In genomic region chr13:32746474-32746873, GRCh38 we compare ENCODE assay signal across 28 cellular contexts.
DNase-seq lines count a peak whose midpoint lies in the region; ATAC-seq, FAIRE-seq and TF ChIP-seq lines count a peak whose summit lies in the region.
"Had no signal": no experiment of that assay in that cellular context is flagged by ENCODE, and none has a peak within 500 bp of the region (broad histone marks: within the 10 kb centered on the region; RNA-seq: fewer than 3 reads in every experiment).

No MANE protein-coding gene starts in this region.

- H3K4me3 Mint-ChIP-seq in progenitor cell of endocrine pancreas (ENCODE audit: low read depth): no peak overlapping the region
- H3K4me3 Mint-ChIP-seq: activated T-cell treated with anti-CD3 and anti-CD28 coated beads, Interleukin-2, amount 50 U/mL, for 24 hours had no signal

- no peaks in the 10 kb centered on the region for H3K27me3 Mint-ChIP-seq in progenitor cell of endocrine pancreas
- H3K27me3 Mint-ChIP-seq: activated T-cell treated with anti-CD3 and anti-CD28 coated beads, Interleukin-2, amount 50 U/mL, for 24 hours had no signal

- H3K9me3 Mint-ChIP-seq in progenitor cell of endocrine pancreas (ENCODE audit: low read depth): no peaks in the 10 kb centered on the region
- H3K9me3 Mint-ChIP-seq: activated T-cell treated with anti-CD3 and anti-CD28 coated beads, Interleukin-2, amount 50 U/mL, for 24 hours had no signal

- in situ Hi-C loops in astrocyte of the cerebellum (cut with HindIII; ENCODE audit: low sequenced_read_pairs): loop anchor here (5.0 kb wide), 1 partner anchor 76 kb away; no protein-coding TSS in a partner anchor

- no peak overlapping the region for H3K4me3 ChIP-seq in astrocyte of the cerebellum (ENCODE audit: low read depth, low read length)
- H3K4me3 ChIP-seq in fibroblast of villous mesenchyme (ENCODE audit: low read depth, low read length): no peak overlapping the region
- H3K4me3 ChIP-seq in WERI-Rb-1 (ENCODE audit: low read depth, low read length): no peak overlapping the region
- H3K4me3 ChIP-seq: adrenal gland, ovary, upper lobe of right lung had no signal

- H3K36me3 ChIP-seq in WERI-Rb-1: peaks cover 14% of the 10 kb centered on the region
- H3K36me3 ChIP-seq: ovary had no signal

- no peak for TF ChIP-seq POLR2A in GM12892 (IDR thresholded peaks at IDR 0.05; ENCODE audit: low read depth, low read length)

- FAIRE-seq in GM12892 (lab: Jason Lieb, UNC): peak; percentile 40
- FAIRE-seq: HTR-8/SVneo, TTC549 had no signal

- H3K36me3 Mint-ChIP-seq in progenitor cell of endocrine pancreas (ENCODE audit: insufficient read depth): peaks cover 13% of the 10 kb centered on the region

- H3K9me3 ChIP-seq in WERI-Rb-1 (ENCODE audit: severe bottlenecking): no peaks in the 10 kb centered on the region
- H3K9me3 ChIP-seq: adrenal gland, ovary, upper lobe of right lung had no signal

- H3K27ac ChIP-seq in WERI-Rb-1: no peak overlapping the region
- H3K27ac ChIP-seq: adrenal gland, ovary, upper lobe of right lung had no signal

- TF ChIP-seq CTCF in astrocyte of the cerebellum (IDR thresholded peaks at IDR 0.05; ENCODE audit: low read depth, low read length, missing control alignments): no peak
- TF ChIP-seq CTCF in fibroblast of villous mesenchyme (IDR thresholded peaks at IDR 0.05; ENCODE audit: insufficient read depth, low read depth, low read length): no peak
- TF ChIP-seq CTCF in progenitor cell of endocrine pancreas (IDR thresholded peaks at IDR 0.05; ENCODE audit: unreplicated experiment): no peak
- no peak for TF ChIP-seq CTCF in WERI-Rb-1 (IDR thresholded peaks at IDR 0.05; ENCODE audit: low read depth, low read length)

- H3K4me1 Mint-ChIP-seq in progenitor cell of endocrine pancreas (ENCODE audit: low read depth): no peaks in the 10 kb centered on the region

- ATAC-seq in GM21360 (IDR thresholded peaks at IDR 0.05; ENCODE audit: unreplicated experiment) (no peak), GM18907 (IDR thresholded peaks at IDR 0.05; ENCODE audit: unreplicated experiment) (no peak)
- ATAC-seq: right cardiac atrium, Right ventricle myocardium inferior, upper lobe of right lung had no signal

- no peaks in the 10 kb centered on the region for H3K27me3 ChIP-seq in WERI-Rb-1 (ENCODE audit: insufficient read depth, low read depth, severe bottlenecking)
- H3K27me3 ChIP-seq: adrenal gland, ovary, upper lobe of right lung had no signal

- H3K27ac Mint-ChIP-seq in progenitor cell of endocrine pancreas: peak overlapping the region; percentile 49
- H3K27ac Mint-ChIP-seq: activated T-cell treated with anti-CD3 and anti-CD28 coated beads, Interleukin-2, amount 50 U/mL, for 24 hours had no signal

- no peak for DNase-seq in GM12892 (ENCODE audit: insufficient read length)
- DNase-seq in astrocyte of the cerebellum (ENCODE audit: low read depth): peak; percentile 37
- DNase-seq in fibroblast of villous mesenchyme (ENCODE audit: low read depth): peak; percentile 79
- DNase-seq in progenitor cell of endocrine pancreas (ENCODE audit: low spot score, unreplicated experiment): no peak
- DNase-seq in WERI-Rb-1: no peak
- DNase-seq in dedifferentiated amniotic fluid mesenchymal stem cell (ENCODE audit: extremely low spot score): no peak
- DNase-seq: ACHN; activated CD8-positive, alpha-beta memory T cell treated with anti-CD3 and anti-CD28 coated beads for 24 hours; activated T-cell treated with anti-CD3 and anti-CD28 coated beads, Interleukin-2, amount 50 U/mL, for 24 hours; adrenal gland; C1 segment of cervical spinal cord; caudate nucleus; erythroblast; Karpas-422; mammary epithelial cell; NCI-H1048; NCI-H187 treated with DMSO at 0.1 percent for 48 hours; NCI-H774; OCI-M1; ovary; right cardiac atrium; stimulated activated CD8-positive, alpha-beta memory T cell treated with anti-CD3 and anti-CD28 coated beads, Interleukin-4, amount 100 ng/mL, for 48 hours; upper lobe of right lung had no signal

Comparison
In these comparisons a context has a peak if more than half of its experiments do, and no peak if none do; other contexts are left out.
1. DNase-seq: peak in astrocyte of the cerebellum (single experiment) and fibroblast of villous mesenchyme (single experiment); none in GM12892 (single experiment), progenitor cell of endocrine pancreas (single experiment), WERI-Rb-1 (single experiment) and dedifferentiated amniotic fluid mesenchymal stem cell (single experiment).